Comparison of ENCODE assay signal across 8 cellular contexts in genomic region chr17:64148017-64148631, GRCh38. TPM values are rescaled to one million over a fixed set of nuclear protein-coding genes. Genes with fewer than 3 reads are reported as not detected.
DNase-seq lines count a peak whose midpoint lies in the region; ATAC-seq lines count a peak whose summit lies in the region.

No MANE protein-coding gene starts in this region.

- H3K9me3 ChIP-seq in neuronal stem cell (replicated peaks in 1 of 2; ENCODE audit: control insufficient read depth in 2 of 2, insufficient read depth in 1 of 2, low read depth in 1 of 2, low read length in 2 of 2), result no peaks in the 10 kb centered on the region

- H2AFZ ChIP-seq in neuronal stem cell (ENCODE audit: low read length), result no peak overlapping the region

- no peak overlapping the region for H3K27ac ChIP-seq in neuronal stem cell (replicated peaks; ENCODE audit: low read length)

- no peak overlapping the region for H2AK5ac ChIP-seq in neuronal stem cell (ENCODE audit: low read depth, low read length)

- no peak overlapping the region for H2BK5ac ChIP-seq in neuronal stem cell (ENCODE audit: low read length)

- peaks cover 2 to 55% of the 10 kb centered on the region in 2 donors for H3K36me3 ChIP-seq in neuronal stem cell (replicated peaks in 1 of 2; ENCODE audit: control insufficient read depth in 2 of 2, insufficient read depth in 2 of 2, low read length in 2 of 2)

- H3K9ac ChIP-seq in neuronal stem cell (ENCODE audit: low read depth, low read length, poor library complexity), result peak overlapping the region; percentile 45

- no peak overlapping the region for H3K23ac ChIP-seq in neuronal stem cell (ENCODE audit: low read depth, low read length, poor library complexity)

- H3K79me1 ChIP-seq in neuronal stem cell (ENCODE audit: low read depth, low read length), result no peaks in the 10 kb centered on the region

- H2BK12ac ChIP-seq in neuronal stem cell (ENCODE audit: low read length), result no peak overlapping the region

- ATAC-seq in GM18511 (IDR thresholded peaks at IDR 0.05; ENCODE audit: unreplicated experiment) (no peak), GM18519 (IDR thresholded peaks at IDR 0.05; ENCODE audit: low FRiP score, unreplicated experiment) (no peak)

- WGBS in neuronal stem cell (ENCODE audit: extremely low coverage in 2 of 2, insufficient read length in 2 of 2, insufficient replicate concordance in 1 of 2), 2 donors, result no CpG with 5 or more reads among the region's 8 CpGs

- H3K14ac ChIP-seq in neuronal stem cell (ENCODE audit: low read length), result no peak overlapping the region

- H3K18ac ChIP-seq in neuronal stem cell (ENCODE audit: low read length), result no peak overlapping the region

- no peak overlapping the region for H4K8ac ChIP-seq in neuronal stem cell (ENCODE audit: low read depth, low read length)

- H3K27me3 ChIP-seq in neuronal stem cell (ENCODE audit: control insufficient read depth in 3 of 3, insufficient read depth in 3 of 3, low read depth in 1 of 3, low read length in 3 of 3), result no peaks in the 10 kb centered on the region

- H4K91ac ChIP-seq in neuronal stem cell (ENCODE audit: low read depth, low read length, poor library complexity), result no peak overlapping the region

- H3K4me3 ChIP-seq in neuronal stem cell (ENCODE audit: low read length in 2 of 2), result no peak overlapping the region

- H3K4ac ChIP-seq in neuronal stem cell (ENCODE audit: low read length), result no peak overlapping the region

- H2BK120ac ChIP-seq in neuronal stem cell (ENCODE audit: low read depth, low read length), result no peak overlapping the region

- peaks cover 0 to 2% of the 10 kb centered on the region in 2 donors for H3K4me1 ChIP-seq in neuronal stem cell (ENCODE audit: control insufficient read depth in 2 of 2, insufficient read depth in 1 of 2, low read depth in 1 of 2, low read length in 2 of 2)

- no peak overlapping the region for H3K4me2 ChIP-seq in neuronal stem cell (ENCODE audit: insufficient read depth, low read length, poor library complexity, severe bottlenecking)

- peak; percentile 35 for DNase-seq in DMS53 (lab: John Stamatoyannopoulos, UW)
- no peak for DNase-seq in DMS53 treated with DMSO at 0.1 percent for 48 hours (lab: John Stamatoyannopoulos, UW; ENCODE audit: unreplicated experiment)
- peak; percentile 48 for DNase-seq in NCI-H1694 treated with DMSO at 0.1 percent for 48 hours (lab: John Stamatoyannopoulos, UW)
- DNase-seq in cerebellar cortex (ENCODE audit: low spot score), result peak; percentile 44
- no peak for DNase-seq in neuronal stem cell (ENCODE audit: low spot score)
- DNase-seq in NCI-H2227 treated with DMSO at 0.1 percent for 48 hours (lab: John Stamatoyannopoulos, UW), result no peak

- H2BK15ac ChIP-seq in neuronal stem cell (ENCODE audit: low read length), result no peak overlapping the region

RNA-seq across cellular contexts. Expression of gene ERN1, which starts 18.2 kb away (rescaled TPM):
- polyA plus RNA-seq in neuronal stem cell (2013, experiment 1 of 2), result 3.0 TPM
- 2.7 TPM for polyA plus RNA-seq in neuronal stem cell (2013, experiment 2 of 2)

Comparison
In these comparisons a context has a peak if more than half of its experiments do, and no peak if none do; other contexts are left out.
1. DNase-seq: peak in DMS53 (single experiment), NCI-H1694 treated with DMSO at 0.1 percent for 48 hours (single experiment) and cerebellar cortex (single experiment); none in DMS53 treated with DMSO at 0.1 percent for 48 hours (single experiment), neuronal stem cell (single experiment) and NCI-H2227 treated with DMSO at 0.1 percent for 48 hours (single experiment).